8 cellular contexts compared by ENCODE assay signal in the genomic region with DNA sequence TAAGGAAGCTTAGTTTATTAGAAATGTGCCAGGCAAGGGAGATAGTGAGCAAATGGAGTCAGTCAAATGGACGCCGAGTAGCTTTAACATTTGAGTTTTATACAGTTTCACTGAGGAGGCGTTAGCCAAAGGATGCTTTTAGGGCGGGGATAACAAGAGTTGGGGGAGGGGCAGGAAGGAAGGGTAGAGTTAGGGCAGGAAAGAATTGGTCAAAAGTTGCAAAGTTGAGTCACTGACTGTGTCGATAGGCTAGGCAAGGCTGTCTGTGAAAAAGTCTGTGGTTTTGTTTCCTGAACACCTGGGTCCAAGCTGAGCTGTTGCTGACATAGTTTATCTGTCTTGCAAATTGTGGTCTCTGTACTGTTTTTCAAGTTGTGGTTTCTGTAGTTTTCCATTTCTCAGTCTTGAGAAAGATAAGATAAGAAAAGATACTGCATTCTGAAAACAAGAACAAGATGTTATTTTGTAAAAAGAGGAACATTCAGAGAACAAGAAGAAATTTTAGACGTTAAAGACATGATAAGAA.
DNase-seq lines count a peak whose midpoint lies in the region; ATAC-seq and TF ChIP-seq lines count a peak whose summit lies in the region.

No MANE protein-coding gene starts in this region.

- H3K4me3 ChIP-seq in lung = no peak overlapping the region

- H3K27ac ChIP-seq in lung (ENCODE audit: low read depth in 1 of 2, low read length in 1 of 2) = no peak overlapping the region

- TF ChIP-seq CTCF in lung (IDR thresholded peaks at IDR 0.05; ENCODE audit: control extremely low read depth, extremely low read depth) = no peak

- ATAC-seq in GM18517 (IDR thresholded peaks at IDR 0.05; ENCODE audit: unreplicated experiment) = peak; percentile 98
- ATAC-seq in HG02885 (IDR thresholded peaks at IDR 0.05; ENCODE audit: poor library complexity, unreplicated experiment) = peak; percentile 100
- ATAC-seq in lung (ENCODE audit: insufficient read depth, low FRiP score) = peak; percentile 72

- peaks cover 0 to 3% of the 10 kb centered on the region in 2 donors for H3K4me1 ChIP-seq in lung (ENCODE audit: control insufficient read depth in 2 of 2, insufficient read depth in 2 of 2, low read length in 2 of 2)

- no peaks in the 10 kb centered on the region for H3K36me3 ChIP-seq in lung (ENCODE audit: control insufficient read depth in 2 of 2, insufficient read depth in 2 of 2, low read length in 2 of 2)

- DNase-seq in RPMI8226 = peak; percentile 98
- peak; percentile 84 for DNase-seq in activated naive CD4-positive, alpha-beta T cell treated with Interleukin-2 at 50 U/mL for 16 hours
- DNase-seq in lung (ENCODE audit: low spot score) = peak; percentile 43
- peak; percentile 42 to 94 (median 82) for DNase-seq in stimulated activated naive CD4-positive, alpha-beta T cell (lab: John Stamatoyannopoulos, UW)
- DNase-seq in middle frontal gyrus (ENCODE audit: extremely low spot score, low spot score) = no peak
- no peak for DNase-seq in NCI-H1694 (lab: John Stamatoyannopoulos, UW)

- 20 to 34% methylated on average over 6 of the region's 6 CpGs for WGBS in lung, 2 donors

- H3K9me3 ChIP-seq in lung (ENCODE audit: control insufficient read depth in 2 of 2, insufficient read depth in 1 of 2, low read length in 1 of 2) = peaks cover 0 to 2% of the 10 kb centered on the region in 2 donors

- no peaks in the 10 kb centered on the region for H3K27me3 ChIP-seq in lung (ENCODE audit: control insufficient read depth, insufficient read depth)

Comparison
In these comparisons a context has a peak if more than half of its experiments do, and no peak if none do; other contexts are left out.
1. DNase-seq: peak in RPMI8226 (single experiment), activated naive CD4-positive, alpha-beta T cell treated with Interleukin-2 at 50 U/mL for 16 hours (single experiment), lung (single experiment) and stimulated activated naive CD4-positive, alpha-beta T cell (6 of 6); none in middle frontal gyrus (single experiment) and NCI-H1694 (single experiment).
2. Peak in every context shown above with its lines, with median percentiles within 50 percentile points of each other: ATAC-seq.